In genomic region chr16:47278571-47278970, GRCh38 we compare ENCODE assay signal across 14 cellular contexts.
DNase-seq lines count a peak whose midpoint lies in the region; ATAC-seq and TF ChIP-seq lines count a peak whose summit lies in the region.
"Had no signal": no experiment of that assay in that cellular context is flagged by ENCODE, and none has a peak within 500 bp of the region (broad histone marks: within the 10 kb centered on the region; RNA-seq: fewer than 3 reads in every experiment).

No MANE protein-coding gene starts in this region.

- H3K9me3 ChIP-seq in ascending aorta, result peaks cover 0 to 11% of the 10 kb centered on the region in 2 donors

- no peaks in the 10 kb centered on the region for H3K4me1 ChIP-seq in ascending aorta
- H3K4me1 ChIP-seq: BLaER1 had no signal

- TF ChIP-seq CTCF in fibroblast of the aortic adventitia (IDR thresholded peaks at IDR 0.05; ENCODE audit: insufficient read depth, low read length) (no peak), retinal pigment epithelial cell (conservative IDR thresholded peaks at IDR 0.05; ENCODE audit: low read depth, low read length) (no peak), ascending aorta (IDR thresholded peaks at IDR 0.05) (no peak)

- no peak for TF ChIP-seq POLR2A in erythroblast (IDR thresholded peaks at IDR 0.05; ENCODE audit: low read length)

- ATAC-seq in SK-N-SH treated with all-trans-retinoic acid at 6 μM for 48 hours (no peak), GM19397 (IDR thresholded peaks at IDR 0.05; ENCODE audit: unreplicated experiment) (no peak)
- ATAC-seq: HepG2 had no signal

- intact Hi-C loops in ascending aorta (cut with DNase I), result no loop called here

- no peak overlapping the region for H3K27ac ChIP-seq in ascending aorta
- H3K27ac ChIP-seq: BLaER1 had no signal

- H3K27me3 ChIP-seq in ascending aorta, result no peaks in the 10 kb centered on the region
- H3K27me3 ChIP-seq: BLaER1 had no signal

- no peak overlapping the region for H3K4me3 ChIP-seq in fibroblast of the aortic adventitia (ENCODE audit: low read depth, low read length)
- H3K4me3 ChIP-seq in retinal pigment epithelial cell (ENCODE audit: low read length), result no peak overlapping the region
- H3K4me3 ChIP-seq in ascending aorta, result no peak overlapping the region
- H3K4me3 ChIP-seq: BLaER1 had no signal

- H3K36me3 ChIP-seq in ascending aorta, result no peaks in the 10 kb centered on the region

- DNase-seq in NCI-H2171 (lab: John Stamatoyannopoulos, UW) (peak; percentile 6), fibroblast of the aortic adventitia (ENCODE audit: low read depth) (peak; percentile 20), retinal pigment epithelial cell (ENCODE audit: low read depth) (peak; percentile 58), ascending aorta (ENCODE audit: low spot score in 2 of 2) (no peak), erythroblast (lab: John Stamatoyannopoulos, UW) (no peak)
- DNase-seq: 8988T; CD4-positive, alpha-beta memory T cell; DMS79 treated with DMSO at 0.1 percent for 48 hours; GF-D8; H9 had no signal

TF ChIP-seq in SK-N-SH treated with all-trans-retinoic acid at 6 μM for 48 hours, 23 proteins besides CTCF, POLR2A, EP300 and RAD21:
- peak; percentile 56; the same call in 1 of the 2 replicates for TF ChIP-seq ISL1 (CRISPR knock-in tag; IDR thresholded peaks at IDR 0.05)
- no peak for TF ChIP-seq ARNTL (CRISPR knock-in tag; IDR thresholded peaks at IDR 0.05; ENCODE audit: borderline replicate concordance, low read depth)
- TF ChIP-seq OSR1 (CRISPR knock-in tag; IDR thresholded peaks at IDR 0.05), result no peak

Comparison
In these comparisons a context has a peak if more than half of its experiments do, and no peak if none do; other contexts are left out.
1. DNase-seq: peak in NCI-H2171 (single experiment), fibroblast of the aortic adventitia (single experiment) and retinal pigment epithelial cell (single experiment); none in ascending aorta (0 of 2) and erythroblast (0 of 2).